17 cellular contexts compared by ENCODE assay signal in the genomic region with DNA sequence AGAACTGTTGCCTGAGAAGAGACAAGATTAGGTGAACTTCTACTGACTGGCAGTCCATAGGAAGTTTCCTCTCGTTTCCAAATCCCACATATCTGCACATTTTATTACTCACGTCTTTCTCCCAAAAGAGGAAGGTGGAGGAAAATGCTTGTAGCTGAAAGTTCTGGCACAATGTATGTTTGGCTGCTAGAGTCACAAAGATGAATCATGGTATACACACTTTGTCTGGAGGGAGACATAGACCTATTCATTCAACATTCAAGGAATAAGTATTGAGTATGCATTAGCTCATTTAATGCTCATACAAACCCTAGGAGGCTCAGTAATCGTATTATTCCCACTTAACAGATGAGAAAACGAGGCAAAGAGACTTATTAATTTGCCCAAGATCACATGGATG.
DNase-seq lines count a peak whose midpoint lies in the region; ATAC-seq and TF ChIP-seq lines count a peak whose summit lies in the region.
"Had no signal": no experiment of that assay in that cellular context is flagged by ENCODE, and none has a peak within 500 bp of the region (broad histone marks: within the 10 kb centered on the region; RNA-seq: fewer than 3 reads in every experiment).

No MANE protein-coding gene starts in this region.

- POLR2A ChIA-PET in PC-3 (lab: Charles Lee; ENCODE audit: unreplicated experiment) = no interaction called here

- no peak for TF ChIP-seq CTCF in PC-3 (conservative IDR thresholded peaks at IDR 0.05; ENCODE audit: low read depth, low read length)
- no peak for TF ChIP-seq CTCF in fibroblast of the aortic adventitia (IDR thresholded peaks at IDR 0.05; ENCODE audit: insufficient read depth, low read length)
- TF ChIP-seq CTCF in prostate gland (IDR thresholded peaks at IDR 0.05) = no peak

- H3K9ac ChIP-seq in GM23248 (no peak overlapping the region), PC-3 (ENCODE audit: low read length) (no peak overlapping the region)
- H3K9ac ChIP-seq: BLaER1 treated with 17β-estradiol and CSF1 and Interleukin-3, amounts not matched to agents 10 nM and 100 nM had no signal

- intact Hi-C loops in PC-3 (cut with micrococcal nuclease) (loop anchor here (5.0 kb wide), 1 partner anchor 33 kb away; no protein-coding TSS in a partner anchor), prostate gland (cut with DNase I) (no loop called here)

- H3K9me2 ChIP-seq in GM23248 (ENCODE audit: insufficient read depth) = no peaks in the 10 kb centered on the region
- H3K9me2 ChIP-seq in PC-3 (replicated peaks; ENCODE audit: low read length) = no peaks in the 10 kb centered on the region

- in situ Hi-C loops in GM23248 (cut with MboI) = no loop called here

- no TSS peak for BruUV-seq in PC-3 (replicated peaks; lab: Mats Ljungman, UMichigan)

- no peaks in the 10 kb centered on the region for H3K9me3 ChIP-seq in GM23248 (ENCODE audit: low read depth)
- H3K9me3 ChIP-seq in PC-3 (ENCODE audit: low read length) = no peaks in the 10 kb centered on the region
- H3K9me3 ChIP-seq in prostate gland = no peaks in the 10 kb centered on the region
- H3K9me3 ChIP-seq: Caco-2 had no signal

- H3K36me3 ChIP-seq in GM23248 (ENCODE audit: low read depth) = no peaks in the 10 kb centered on the region
- H3K36me3 ChIP-seq in PC-3 (ENCODE audit: low read depth, low read length) = no peaks in the 10 kb centered on the region
- no peaks in the 10 kb centered on the region for H3K36me3 ChIP-seq in prostate gland
- H3K36me3 ChIP-seq: BLaER1 treated with 17β-estradiol and CSF1 and Interleukin-3, amounts not matched to agents 10 nM and 100 nM had no signal

- H4K20me1 ChIP-seq in GM23248 (ENCODE audit: insufficient read depth) = no peaks in the 10 kb centered on the region
- no peaks in the 10 kb centered on the region for H4K20me1 ChIP-seq in PC-3 (ENCODE audit: low read length)
- H4K20me1 ChIP-seq: BLaER1 treated with 17β-estradiol and CSF1 and Interleukin-3, amounts not matched to agents 10 nM and 100 nM had no signal

- no peak overlapping the region for H3K4me2 ChIP-seq in GM23248 (ENCODE audit: unreplicated experiment)
- H3K4me2 ChIP-seq in PC-3 (ENCODE audit: low read length) = no peak overlapping the region
- H3K4me2 ChIP-seq: A549; BLaER1 treated with 17β-estradiol and CSF1 and Interleukin-3, amounts not matched to agents 10 nM and 100 nM had no signal

- ATAC-seq in PC-3 = peak; percentile 24
- ATAC-seq: A549; CD8-positive, alpha-beta T cell had no signal

- H3K79me2 ChIP-seq in GM23248 (ENCODE audit: insufficient read depth) (no peaks in the 10 kb centered on the region), PC-3 (ENCODE audit: low read length) (no peaks in the 10 kb centered on the region)

- no peak for TF ChIP-seq POLR2A in prostate gland (IDR thresholded peaks at IDR 0.05)

- H3F3A ChIP-seq in GM23248 (ENCODE audit: insufficient read depth) (no peaks in the 10 kb centered on the region), PC-3 (ENCODE audit: low read length, unreplicated experiment) (no peaks in the 10 kb centered on the region)

- WGBS in GM23248 (ENCODE audit: low coverage in 1 of 2, low lambda C conversion rate in 2 of 2, missing lambda C conversion rate in 2 of 2), 2 experiments = 40 to 47% methylated on average over 4 of the region's 4 CpGs
- WGBS in prostate gland = 69% methylated on average over 4 of the region's 4 CpGs

- H3K27ac ChIP-seq in GM23248 = no peak overlapping the region
- no peak overlapping the region for H3K27ac ChIP-seq in PC-3 (ENCODE audit: low read length)
- H3K27ac ChIP-seq in prostate gland = no peak overlapping the region
- H3K27ac ChIP-seq: 22Rv1; A549; BLaER1 treated with 17β-estradiol and CSF1 and Interleukin-3, amounts not matched to agents 10 nM and 100 nM; C4-2B had no signal

- no peak overlapping the region for H2AFZ ChIP-seq in GM23248
- no peak overlapping the region for H2AFZ ChIP-seq in PC-3 (ENCODE audit: low read length)

- no peak overlapping the region for H3K4me3 ChIP-seq in GM23248
- no peak overlapping the region for H3K4me3 ChIP-seq in PC-3 (ENCODE audit: low read length)
- no peak overlapping the region for H3K4me3 ChIP-seq in fibroblast of the aortic adventitia (ENCODE audit: low read depth, low read length)
- no peak overlapping the region for H3K4me3 ChIP-seq in prostate gland
- H3K4me3 ChIP-seq: A549; BLaER1 treated with 17β-estradiol and CSF1 and Interleukin-3, amounts not matched to agents 10 nM and 100 nM had no signal

- peaks cover 7% of the 10 kb centered on the region; the same call in 1 of the 2 replicates for H3K27me3 ChIP-seq in GM23248 (replicated peaks; ENCODE audit: insufficient read depth)
- H3K27me3 ChIP-seq in PC-3 (ENCODE audit: low read length) = peaks cover 16% of the 10 kb centered on the region
- no peaks in the 10 kb centered on the region for H3K27me3 ChIP-seq in prostate gland (replicated peaks; ENCODE audit: insufficient read depth)
- H3K27me3 ChIP-seq: BLaER1 treated with 17β-estradiol and CSF1 and Interleukin-3, amounts not matched to agents 10 nM and 100 nM had no signal

- peak; percentile 28 for DNase-seq in GM23248
- DNase-seq in PC-3 = peak; percentile 14
- peak; percentile 54 for DNase-seq in fibroblast of the aortic adventitia (ENCODE audit: low read depth)
- no peak for DNase-seq in prostate gland (ENCODE audit: low spot score)
- no peak for DNase-seq in NCI-H2029 treated with DMSO at 0.1 percent for 48 hours (lab: John Stamatoyannopoulos, UW)
- DNase-seq in activated naive CD4-positive, alpha-beta T cell (lab: John Stamatoyannopoulos, UW) = no peak
- DNase-seq: AML-193; Caco-2; Calu3; CD4-positive, alpha-beta T cell; CD8-positive, alpha-beta T cell; DMS79 treated with DMSO at 0.1 percent for 48 hours; GF-D8 had no signal

- H3K4me1 ChIP-seq in GM23248 (ENCODE audit: insufficient read depth) (no peaks in the 10 kb centered on the region), PC-3 (ENCODE audit: insufficient read depth, low read length) (peaks cover 9% of the 10 kb centered on the region), prostate gland (replicated peaks) (no peaks in the 10 kb centered on the region)
- H3K4me1 ChIP-seq: A549; BLaER1 treated with 17β-estradiol and CSF1 and Interleukin-3, amounts not matched to agents 10 nM and 100 nM; Caco-2 had no signal

- CTCF ChIA-PET in PC-3 (lab: Charles Lee) = no interaction called here

Comparison
In these comparisons a context has a peak if more than half of its experiments do, and no peak if none do; other contexts are left out.
1. DNase-seq: peak in GM23248 (single experiment), PC-3 (single experiment) and fibroblast of the aortic adventitia (single experiment); none in prostate gland (single experiment), NCI-H2029 treated with DMSO at 0.1 percent for 48 hours (single experiment) and activated naive CD4-positive, alpha-beta T cell (0 of 4).